18 cellular contexts compared by ENCODE assay signal in genomic region chr7:88818552-88818951, GRCh38. TPM values are rescaled to one million over a fixed set of nuclear protein-coding genes. Genes with fewer than 3 reads are reported as not detected.
A peak's percentile ranks its signal among the peaks of the same experiment; 100 is the strongest.
DNase-seq lines count a peak whose midpoint lies in the region; ATAC-seq lines count a peak whose summit lies in the region.
"Had no signal": no experiment of that assay in that cellular context is flagged by ENCODE, and none has a peak within 500 bp of the region (broad histone marks: within the 10 kb centered on the region; RNA-seq: fewer than 3 reads in every experiment).

No MANE protein-coding gene starts in this region.

- in situ Hi-C loops in ACHN (cut with HindIII; ENCODE audit: low pct_ligation_motif_present, low pct_unique_long_range_greater_than_20kb, low sequenced_read_pairs): no loop called here

- H3K4me3 ChIP-seq in H7 (ENCODE audit: insufficient read depth, low read depth, low read length): no peak overlapping the region
- H3K4me3 ChIP-seq: BLaER1 treated with 17β-estradiol and CSF1 and Interleukin-3, amounts not matched to agents 10 nM and 100 nM had no signal

- H3K27me3 ChIP-seq in H7 (ENCODE audit: control insufficient read depth, insufficient read depth, low read length): no peaks in the 10 kb centered on the region
- H3K27me3 ChIP-seq: BLaER1 treated with 17β-estradiol and CSF1 and Interleukin-3, amounts not matched to agents 10 nM and 100 nM had no signal

- peak; percentile 18 for DNase-seq in ACHN
- DNase-seq in HuH-7 (ENCODE audit: low spot score): peak; percentile 6
- DNase-seq in kidney tubule cell (ENCODE audit: low spot score): peak; percentile 7
- peak; percentile 31 for DNase-seq in renal cortical epithelial cell (ENCODE audit: low read depth)
- DNase-seq in H7: no peak
- DNase-seq: 8988T; AML-193; Caco-2; Calu3; CD4-positive, alpha-beta T cell; CD8-positive, alpha-beta T cell; DMS79 treated with DMSO at 0.1 percent for 48 hours; GF-D8 had no signal

- H3K36me3 ChIP-seq in H7 (replicated peaks; ENCODE audit: control insufficient read depth, insufficient read depth, low read length): no peaks in the 10 kb centered on the region
- H3K36me3 ChIP-seq: BLaER1 treated with 17β-estradiol and CSF1 and Interleukin-3, amounts not matched to agents 10 nM and 100 nM had no signal

- ATAC-seq in GM18511 (IDR thresholded peaks at IDR 0.05; ENCODE audit: unreplicated experiment) (no peak), GM21786 (IDR thresholded peaks at IDR 0.05; ENCODE audit: unreplicated experiment) (no peak)
- ATAC-seq: CD8-positive, alpha-beta T cell had no signal

RNA-seq across cellular contexts. Expression of gene TEX47, which starts 23.0 kb away (rescaled TPM):
- not detected in 2 replicates for total RNA-seq in renal cortical epithelial cell
- total RNA-seq in H7 (2014; rRNA removed; shearing (Covaris generic)): not detected in 2 replicates
- total RNA-seq: A673; B cell; Caco-2; Calu3; CD4-positive, alpha-beta T cell; CD8-positive, alpha-beta T cell had no signal

RNA-seq across cellular contexts. Expression of gene ZNF804B, which starts 59.1 kb away (rescaled TPM):
- total RNA-seq in renal cortical epithelial cell: not detected in 2 replicates
- not detected in 2 replicates for total RNA-seq in H7 (2014; rRNA removed; shearing (Covaris generic))
- total RNA-seq: A673; B cell; Caco-2; Calu3; CD4-positive, alpha-beta T cell; CD8-positive, alpha-beta T cell had no signal
